Comparison of ENCODE assay signal across 1 cellular context in the genomic region with DNA sequence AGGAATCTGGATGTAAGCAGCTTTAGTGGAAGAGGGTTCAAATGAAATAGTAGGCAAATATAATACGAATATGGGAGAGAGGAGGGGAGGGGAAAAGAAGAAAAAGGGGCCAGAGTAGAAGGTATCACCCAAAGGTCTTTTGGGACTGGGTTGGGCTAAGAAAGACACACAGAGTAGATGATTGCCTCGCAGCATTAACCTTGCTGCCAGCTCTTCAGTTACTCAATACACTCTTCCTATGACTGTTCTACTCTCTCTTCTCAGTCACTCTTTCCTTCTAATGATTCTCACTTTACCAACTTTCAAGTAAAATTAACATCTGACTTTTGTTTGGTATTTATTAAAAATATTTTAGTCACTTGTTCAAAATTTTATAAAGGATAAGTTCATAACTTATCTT.
A peak's percentile ranks its signal among the peaks of the same experiment; 100 is the strongest.
TF ChIP-seq lines count a peak whose summit lies in the region.

No MANE protein-coding gene starts in this region.

TF ChIP-seq in HepG2, 621 proteins besides CTCF, POLR2A, EP300 and RAD21:
- TF ChIP-seq HNRNPK (IDR thresholded peaks at IDR 0.05; ENCODE audit: low read depth, low read length, poor library complexity, severe bottlenecking) = peak; percentile 60
- no peak for TF ChIP-seq DMTF1 (CRISPR knock-in tag; IDR thresholded peaks at IDR 0.05)
